ENCODE assay signal across 13 cellular contexts in genomic region chr22:47107431-47107830, GRCh38.
DNase-seq lines count a peak whose midpoint lies in the region; ATAC-seq, FAIRE-seq and TF ChIP-seq lines count a peak whose summit lies in the region.
"Had no signal": no experiment of that assay in that cellular context is flagged by ENCODE, and none has a peak within 500 bp of the region (broad histone marks: within the 10 kb centered on the region; RNA-seq: fewer than 3 reads in every experiment).

No MANE protein-coding gene starts in this region.

- H3K4me3 ChIP-seq in AG04449 (ENCODE audit: low read depth, low read length) (no peak overlapping the region), adipocyte (ENCODE audit: low read length) (no peak overlapping the region), OCI-LY7 (ENCODE audit: low read depth, low read length, poor library complexity, severe bottlenecking) (no peak overlapping the region)
- H3K4me3 ChIP-seq: psoas muscle had no signal

- no peak for ATAC-seq in HG03139 (IDR thresholded peaks at IDR 0.05; ENCODE audit: unreplicated experiment)
- ATAC-seq: activated CD8-positive, alpha-beta T cell treated with anti-CD3 and anti-CD28 coated beads, Interleukin-2, amount 10 ng/mL, durations not matched to agents 7 days and 5 days; psoas muscle had no signal

- H3K36me3 ChIP-seq in adipocyte (ENCODE audit: control insufficient read depth, insufficient read depth, low read length, severe bottlenecking) (peaks cover 3% of the 10 kb centered on the region), OCI-LY7 (ENCODE audit: insufficient read depth, low read length) (no peaks in the 10 kb centered on the region)

- TF ChIP-seq POLR2A in H54 (IDR thresholded peaks at IDR 0.05; ENCODE audit: low read depth, low read length) = no peak

- H3K27ac ChIP-seq in OCI-LY7 (ENCODE audit: low read depth, low read length, poor library complexity, severe bottlenecking) = no peak overlapping the region
- H3K27ac ChIP-seq: psoas muscle had no signal

- no peaks in the 10 kb centered on the region for H3K79me2 ChIP-seq in OCI-LY7 (ENCODE audit: insufficient read depth, low read depth, low read length)

- no peak for TF ChIP-seq CTCF in AG04449 (IDR thresholded peaks at IDR 0.05; ENCODE audit: insufficient read depth, low read length, missing control alignments)
- no peak for TF ChIP-seq CTCF in OCI-LY7 (conservative IDR thresholded peaks at IDR 0.05; ENCODE audit: low read length)

- H4K20me1 ChIP-seq in OCI-LY7 (ENCODE audit: insufficient read depth, low read length) = no peaks in the 10 kb centered on the region

- H3K4me2 ChIP-seq in OCI-LY7 (ENCODE audit: low read length) = no peak overlapping the region

- DNase-seq in AG04449 (ENCODE audit: low read depth, low spot score) (peak; percentile 69), H54 (ENCODE audit: insufficient read length, low spot score) (peak; percentile 32), adipocyte (ENCODE audit: low read depth) (peak; percentile 71), foreskin melanocyte (peak; percentile 15), NCI-H510A treated with DMSO at 0.1 percent for 48 hours (lab: John Stamatoyannopoulos, UW) (no peak), OCI-LY7 (ENCODE audit: low spot score) (no peak), MV-4-11 (lab: John Stamatoyannopoulos, UW) (no peak)
- DNase-seq: activated CD8-positive, alpha-beta T cell treated with anti-CD3 and anti-CD28 coated beads, Interleukin-2, amount 10 ng/mL, durations not matched to agents 7 days and 5 days; anterior cingulate cortex; COR-L47; psoas muscle; SIG-M5 had no signal

- H3K27me3 ChIP-seq in adipocyte (replicated peaks; ENCODE audit: control insufficient read depth, insufficient read depth, low read length) = no peaks in the 10 kb centered on the region

- no peak overlapping the region for H3K9ac ChIP-seq in adipocyte (ENCODE audit: low read length)

- no peaks in the 10 kb centered on the region for H3K9me2 ChIP-seq in OCI-LY7 (ENCODE audit: insufficient read depth, low read length)

- no peak overlapping the region for H2AFZ ChIP-seq in OCI-LY7 (ENCODE audit: low read length)

- intact Hi-C loops in OCI-LY7 (cut with micrococcal nuclease; ENCODE audit: unreplicated experiment) = no loop called here

- peak; percentile 89 for FAIRE-seq in H54 (lab: Jason Lieb, UNC)

- CTCF ChIA-PET in AG04449 (lab: Yijun Ruan, JAX) = interaction anchor here (0.9 to 2.3 kb wide), 3 partner anchors 18 to 304 kb away, joined by 3 to 5 read pairs (median 4); no protein-coding TSS in a partner anchor
- CTCF ChIA-PET in OCI-LY7 (lab: Charles Lee; ENCODE audit: unreplicated experiment) = no interaction called here

- peaks cover 23% of the 10 kb centered on the region for H3K4me1 ChIP-seq in adipocyte (ENCODE audit: control insufficient read depth, insufficient read depth, low read length)
- no peaks in the 10 kb centered on the region for H3K4me1 ChIP-seq in OCI-LY7 (ENCODE audit: insufficient read depth, low read length, poor library complexity, severe bottlenecking)
- H3K4me1 ChIP-seq: psoas muscle had no signal

- H3K9me3 ChIP-seq in adipocyte (ENCODE audit: control insufficient read depth, low read length) = no peaks in the 10 kb centered on the region
- no peaks in the 10 kb centered on the region for H3K9me3 ChIP-seq in OCI-LY7 (ENCODE audit: low read length)
- H3K9me3 ChIP-seq: psoas muscle had no signal

- BruUV-seq in OCI-LY7 (replicated peaks; lab: Mats Ljungman, UMichigan) = no TSS peak

- POLR2A ChIA-PET in AG04449 (lab: Yijun Ruan, JAX) (no interaction called here), OCI-LY7 (lab: Charles Lee) (no interaction called here)

Comparison
In these comparisons a context has a peak if more than half of its experiments do, and no peak if none do; other contexts are left out.
1. DNase-seq: peak in AG04449 (single experiment), H54 (single experiment), adipocyte (single experiment) and foreskin melanocyte (single experiment); none in NCI-H510A treated with DMSO at 0.1 percent for 48 hours (single experiment), OCI-LY7 (single experiment) and MV-4-11 (single experiment).